2 cellular contexts compared by ENCODE assay signal in genomic region chr12:95205016-95205415, GRCh38.
TF ChIP-seq lines count a peak whose summit lies in the region.

No MANE protein-coding gene starts in this region.

TF ChIP-seq in A549, 52 proteins besides CTCF, POLR2A, EP300 and RAD21:
- TF ChIP-seq RARB (CRISPR knock-in tag; IDR thresholded peaks at IDR 0.05) = no peak
- TF ChIP-seq FOXS1 (CRISPR knock-in tag; IDR thresholded peaks at IDR 0.05) = 0 out of 2 replicates have a peak, but pooled peaks have one; percentile 2
- TF ChIP-seq USF2 (IDR thresholded peaks at IDR 0.05) = no peak

TF ChIP-seq in endothelial cell of umbilical vein, 7 proteins besides CTCF, POLR2A, EP300 and RAD21:
- TF ChIP-seq MYC (IDR thresholded peaks at IDR 0.05; ENCODE audit: low read depth, low read length) = no peak
